In genomic region chr18:9952633-9953416, GRCh38 we compare ENCODE assay signal across 1 cellular context.
TF ChIP-seq lines count a peak whose summit lies in the region.

No MANE protein-coding gene starts in this region.

TF ChIP-seq in K562, 482 proteins besides CTCF, POLR2A, EP300 and RAD21 (continued from another document and continues in another):
- TF ChIP-seq IFI16 (CRISPR knock-in tag; IDR thresholded peaks at IDR 0.05) (no peak), CBX1 (IDR thresholded peaks at IDR 0.05; ENCODE audit: low read depth) (no peak), MEF2D (tag; conservative IDR thresholded peaks at IDR 0.05; ENCODE audit: low read depth) (peak; percentile 22; the same call in 1 of the 2 replicates), ZNF511 (CRISPR knock-in tag; IDR thresholded peaks at IDR 0.05) (no peak), ZNF436 (CRISPR knock-in tag; IDR thresholded peaks at IDR 0.05) (no peak), SIRT6 (IDR thresholded peaks at IDR 0.05; ENCODE audit: low read depth, low read length) (no peak), MCM7 (IDR thresholded peaks at IDR 0.05) (no peak), HNRNPK (IDR thresholded peaks at IDR 0.05; ENCODE audit: low read depth, low read length, poor library complexity, severe bottlenecking) (no peak), ID3 (CRISPR knock-in tag; IDR thresholded peaks at IDR 0.05) (no peak), ID3 (tag; IDR thresholded peaks at IDR 0.05) (no peak), HSF4 (CRISPR knock-in tag; IDR thresholded peaks at IDR 0.05; ENCODE audit: borderline replicate concordance) (no peak), SETDB1 (IDR thresholded peaks at IDR 0.05; ENCODE audit: low read length) (no peak), TRIM25 (IDR thresholded peaks at IDR 0.05; ENCODE audit: borderline replicate concordance) (no peak), TEAD1 (CRISPR knock-in tag; IDR thresholded peaks at IDR 0.05) (peak in 1 of 2 experiments; percentile 80; a peak in 1 of 4 replicates), RBM22 (IDR thresholded peaks at IDR 0.05; ENCODE audit: low read depth, low read length, poor library complexity, severe bottlenecking) (no peak), SREBF2 (CRISPR knock-in tag; IDR thresholded peaks at IDR 0.05) (no peak), DLX4 (CRISPR knock-in tag; IDR thresholded peaks at IDR 0.05) (no peak), MXD1 (CRISPR knock-in tag; IDR thresholded peaks at IDR 0.05; ENCODE audit: borderline replicate concordance, poor library complexity, severe bottlenecking) (no peak), ZNF165 (CRISPR knock-in tag; IDR thresholded peaks at IDR 0.05; ENCODE audit: borderline replicate concordance) (no peak), MIER1 (IDR thresholded peaks at IDR 0.05; ENCODE audit: low read depth) (no peak), FOXA3 (CRISPR knock-in tag; conservative IDR thresholded peaks at IDR 0.05 in 1 of 2, IDR thresholded peaks at IDR 0.05 in 1 of 2) (peak; percentile 45 to 74; a peak in 3 of 4 replicates), BDP1 (IDR thresholded peaks at IDR 0.05; ENCODE audit: insufficient read depth, insufficient read length) (no peak), ETV1 (tag; conservative IDR thresholded peaks at IDR 0.05; ENCODE audit: low read depth) (no peak), ZNF584 (CRISPR knock-in tag; IDR thresholded peaks at IDR 0.05; ENCODE audit: low read depth) (peak; percentile 36; the same call in 1 of the 2 replicates), E2F6 (IDR thresholded peaks at IDR 0.05; ENCODE audit: borderline replicate concordance in 1 of 2, extremely low read depth in 1 of 2, insufficient read depth in 1 of 2, insufficient read length in 1 of 2, low read depth in 1 of 2, low read length in 1 of 2, poor library complexity in 1 of 2, severe bottlenecking in 1 of 2) (no peak), CBX3 (IDR thresholded peaks at IDR 0.05; ENCODE audit: borderline replicate concordance in 1 of 2, low read length in 2 of 2) (peak in 1 of 2 experiments; percentile 72; a peak in 1 of 3 replicates), KDM1A (IDR thresholded peaks at IDR 0.05) (peak; percentile 35 to 66; a peak in 2 of 4 replicates), REST (CRISPR knock-in tag; IDR thresholded peaks at IDR 0.05; ENCODE audit: low read depth) (no peak), EP400 (IDR thresholded peaks at IDR 0.05) (peak; percentile 55; the same call in 1 of the 2 replicates), NFRKB (IDR thresholded peaks at IDR 0.05; ENCODE audit: low read depth) (no peak), RFX1 (IDR thresholded peaks at IDR 0.05) (peak; percentile 70), ZNF253 (CRISPR knock-in tag; conservative IDR thresholded peaks at IDR 0.05) (no peak), POLR3A (IDR thresholded peaks at IDR 0.05; ENCODE audit: borderline replicate concordance, extremely low read depth, insufficient read depth, insufficient read length) (no peak), ZNF445 (CRISPR knock-in tag; IDR thresholded peaks at IDR 0.05; ENCODE audit: low read depth) (no peak), ZNF561 (CRISPR knock-in tag; conservative IDR thresholded peaks at IDR 0.05) (no peak), E2F5 (CRISPR knock-in tag; IDR thresholded peaks at IDR 0.05) (no peak), SRSF1 (IDR thresholded peaks at IDR 0.05; ENCODE audit: low read depth, low read length) (no peak), ZFP36 (IDR thresholded peaks at IDR 0.05; ENCODE audit: low read depth, low read length, partially characterized antibody) (no peak), HDAC1 (IDR thresholded peaks at IDR 0.05) (peak in 1 of 2 experiments; percentile 64; a peak in 2 of 4 replicates), CHD4 (IDR thresholded peaks at IDR 0.05; ENCODE audit: insufficient read depth, insufficient replicate concordance, low read depth, low read length, poor library complexity, severe bottlenecking) (no peak), ZNF75A (CRISPR knock-in tag; IDR thresholded peaks at IDR 0.05) (no peak), PHF21A (IDR thresholded peaks at IDR 0.05; ENCODE audit: borderline replicate concordance, low read depth) (no peak), EWSR1 (IDR thresholded peaks at IDR 0.05; ENCODE audit: borderline replicate concordance, low read depth, partially characterized antibody) (no peak), RNF219 (CRISPR knock-in tag; IDR thresholded peaks at IDR 0.05) (no peak), NFXL1 (CRISPR knock-in tag; IDR thresholded peaks at IDR 0.05) (no peak), RBM14 (IDR thresholded peaks at IDR 0.05; ENCODE audit: borderline replicate concordance, insufficient read depth, low read depth, low read length) (no peak), ZNF395 (CRISPR knock-in tag; IDR thresholded peaks at IDR 0.05) (0 out of 2 replicates have a peak, but pooled peaks have one; percentile 37), ZNF121 (CRISPR knock-in tag; conservative IDR thresholded peaks at IDR 0.05) (no peak), ZNF174 (CRISPR knock-in tag; IDR thresholded peaks at IDR 0.05) (no peak), SMAD3 (CRISPR knock-in tag; conservative IDR thresholded peaks at IDR 0.05) (no peak), RBM39 (optimal IDR thresholded peaks at IDR 0.05; ENCODE audit: low read depth, low read length) (no peak), PPARD (CRISPR knock-in tag; IDR thresholded peaks at IDR 0.05) (no peak), ZNF778 (CRISPR knock-in tag; IDR thresholded peaks at IDR 0.05) (no peak), ZNF583 (CRISPR knock-in tag; IDR thresholded peaks at IDR 0.05) (no peak), HMGN3 (IDR thresholded peaks at IDR 0.05; ENCODE audit: borderline replicate concordance, extremely low read depth, insufficient read length, low read depth, low read length) (peak; percentile 32), U2AF1 (optimal IDR thresholded peaks at IDR 0.05; ENCODE audit: low read depth, low read length) (peak; percentile 32), TOE1 (IDR thresholded peaks at IDR 0.05; ENCODE audit: borderline replicate concordance) (no peak; the same call in 1 of the 2 replicates), TOE1 (CRISPR knock-in tag; IDR thresholded peaks at IDR 0.05; ENCODE audit: borderline replicate concordance, low read depth) (no peak), CBFB (CRISPR knock-in tag; IDR thresholded peaks at IDR 0.05) (no peak), IRF1 (CRISPR knock-in tag; IDR thresholded peaks at IDR 0.05; ENCODE audit: borderline replicate concordance) (no peak), CHD2 (IDR thresholded peaks at IDR 0.05; ENCODE audit: low read depth, low read length) (no peak), MTA1 (IDR thresholded peaks at IDR 0.05; ENCODE audit: borderline replicate concordance) (no peak), ZNF589 (CRISPR knock-in tag; IDR thresholded peaks at IDR 0.05; ENCODE audit: low read depth) (no peak)
